10 cellular contexts compared by ENCODE assay signal in genomic region chr17:77164483-77165030, GRCh38. TPM values are rescaled to one million over a fixed set of nuclear protein-coding genes. Genes with fewer than 3 reads are reported as not detected.
DNase-seq lines count a peak whose midpoint lies in the region; ATAC-seq and TF ChIP-seq lines count a peak whose summit lies in the region.
"Had no signal": no experiment of that assay in that cellular context is flagged by ENCODE, and none has a peak within 500 bp of the region (broad histone marks: within the 10 kb centered on the region; RNA-seq: fewer than 3 reads in every experiment).

No MANE protein-coding gene starts in this region.

- peak overlapping the region; percentile 25; the same call in 1 of the 2 replicates for H3K27ac ChIP-seq in IMR-90 (ENCODE audit: insufficient read depth, low read length)

- no peak overlapping the region for H2BK20ac ChIP-seq in IMR-90 (ENCODE audit: low read depth, low read length)

- peaks cover 9% of the 10 kb centered on the region for H3K9me3 ChIP-seq in IMR-90 (ENCODE audit: control insufficient read depth, insufficient read depth, low read length)

- H3K18ac ChIP-seq in IMR-90 (ENCODE audit: low read depth, low read length), result peak overlapping the region; percentile 67

- DNase-seq in IMR-90, result peak; percentile 53
- peak; percentile 79 for DNase-seq in SHP77 treated with DMSO at 0.1 percent for 48 hours (lab: John Stamatoyannopoulos, UW)
- no peak for DNase-seq in glutamatergic neuron
- peak; percentile 76 for DNase-seq in retina
- no peak for DNase-seq in erythroblast (lab: John Stamatoyannopoulos, UW)
- DNase-seq: activated naive CD4-positive, alpha-beta T cell treated with anti-CD3 and anti-CD28 coated beads, Interleukin-2, amount 50 U/mL, for 16 hours; NCI-H1105 treated with DMSO at 0.1 percent for 48 hours had no signal

- H3K4ac ChIP-seq in IMR-90 (ENCODE audit: low read depth, low read length), result peak overlapping the region; percentile 55

- peaks cover 26% of the 10 kb centered on the region for H3K36me3 Mint-ChIP-seq in glutamatergic neuron (ENCODE audit: unreplicated experiment)

- no peak for TF ChIP-seq POLR2A in IMR-90 (IDR thresholded peaks at IDR 0.05; ENCODE audit: low read depth, low read length)
- TF ChIP-seq POLR2A in erythroblast (IDR thresholded peaks at IDR 0.05; ENCODE audit: low read length), result no peak

- H3K4me1 ChIP-seq in IMR-90 (ENCODE audit: control insufficient read depth, insufficient read depth, low read length), result peaks cover 17% of the 10 kb centered on the region

- dilution Hi-C loops in IMR-90 (cut with HindIII; ENCODE audit: low sequenced_read_pairs, unreplicated experiment), result no loop called here

- intact Hi-C loops in IMR-90 (cut with micrococcal nuclease), result no loop called here

- no peak overlapping the region for H3K23ac ChIP-seq in IMR-90 (ENCODE audit: low read depth, low read length)

- in situ Hi-C loops in IMR-90 (cut with MboI; ENCODE audit: low sequenced_read_pairs), result no loop called here

- peak; percentile 55 for ATAC-seq in IMR-90 (ENCODE audit: low read depth)
- ATAC-seq in HG03097 (IDR thresholded peaks at IDR 0.05; ENCODE audit: low FRiP score, unreplicated experiment), result no peak
- ATAC-seq in HG02870 (IDR thresholded peaks at IDR 0.05; ENCODE audit: unreplicated experiment), result no peak
- no peak for ATAC-seq in HG03045 (IDR thresholded peaks at IDR 0.05; ENCODE audit: unreplicated experiment)

- H3K27me3 Mint-ChIP-seq in glutamatergic neuron (ENCODE audit: unreplicated experiment), result no peaks in the 10 kb centered on the region

- peak overlapping the region; percentile 56; the same call in 1 of the 2 replicates for H3K4me2 ChIP-seq in IMR-90 (ENCODE audit: low read depth, low read length)

- no peak overlapping the region for H2BK15ac ChIP-seq in IMR-90 (ENCODE audit: low read depth, low read length)

- no peak overlapping the region for H4K8ac ChIP-seq in IMR-90 (ENCODE audit: low read depth in 2 of 2, low read length in 2 of 2)

- 0 out of 2 replicates have a peak overlapping the region, but pooled peaks have one; percentile 10 for H3K14ac ChIP-seq in IMR-90 (replicated peaks; ENCODE audit: low read depth, low read length)

- no peak overlapping the region for H3K9ac ChIP-seq in IMR-90 (ENCODE audit: low read depth, low read length)

- H2AK9ac ChIP-seq in IMR-90 (replicated peaks; ENCODE audit: low read depth, low read length, poor library complexity), result peak overlapping the region; percentile 44

- peaks cover 75% of the 10 kb centered on the region for H4K20me1 ChIP-seq in IMR-90 (ENCODE audit: insufficient read depth, low read length)

- TF ChIP-seq RAD21 in IMR-90 (IDR thresholded peaks at IDR 0.05; ENCODE audit: low read length), result no peak

- H3K56ac ChIP-seq in IMR-90 (ENCODE audit: extremely low read depth, insufficient read depth, low read length), result no peak overlapping the region

- peaks cover 3% of the 10 kb centered on the region for H3K36me3 ChIP-seq in IMR-90 (ENCODE audit: control insufficient read depth, insufficient read depth, low read length)

- no peak overlapping the region for H3K4me3 ChIP-seq in IMR-90 (ENCODE audit: insufficient read depth, low read depth, low read length)

- TF ChIP-seq CTCF in IMR-90 (conservative IDR thresholded peaks at IDR 0.05; ENCODE audit: low read depth, low read length) (no peak), glutamatergic neuron (IDR thresholded peaks at IDR 0.05; ENCODE audit: partially characterized antibody, unreplicated experiment) (no peak)

- no peak overlapping the region for H4K5ac ChIP-seq in IMR-90 (ENCODE audit: low read depth, low read length)

- no TSS peak for BruUV-seq in IMR-90 (replicated peaks; lab: Mats Ljungman, UMichigan)

- CTCF ChIA-PET in IMR-90 (lab: Yijun Ruan, JAX), result no interaction called here

- peaks cover 41% of the 10 kb centered on the region for H3K4me1 Mint-ChIP-seq in glutamatergic neuron (ENCODE audit: low read depth, unreplicated experiment)

- H3K9me3 Mint-ChIP-seq in glutamatergic neuron (ENCODE audit: unreplicated experiment), result peaks cover 10% of the 10 kb centered on the region

- H2BK5ac ChIP-seq in IMR-90 (ENCODE audit: low read depth, low read length, poor library complexity, severe bottlenecking), result peak overlapping the region; percentile 10

- peaks cover 39 to 91% of the 10 kb centered on the region in 2 experiments for H3K79me1 ChIP-seq in IMR-90 (ENCODE audit: low read depth in 1 of 2, low read length in 2 of 2)

- H3K27ac Mint-ChIP-seq in glutamatergic neuron (ENCODE audit: unreplicated experiment), result peak overlapping the region; percentile 80

- POLR2A ChIA-PET in IMR-90 (lab: Charles Lee; ENCODE audit: unreplicated experiment), result no interaction called here

- peak overlapping the region; percentile 41; the same call in 1 of the 2 replicates for H2AK5ac ChIP-seq in IMR-90 (ENCODE audit: low read depth, low read length)

- peak overlapping the region; percentile 4 for H3K4me3 Mint-ChIP-seq in glutamatergic neuron (ENCODE audit: unreplicated experiment)

- peak overlapping the region; percentile 7 for H2BK120ac ChIP-seq in IMR-90 (ENCODE audit: low read depth, low read length)

- no peak overlapping the region for H2AFZ ChIP-seq in IMR-90 (replicated peaks; ENCODE audit: low read length, poor library complexity)

- H3K9me1 ChIP-seq in IMR-90 (ENCODE audit: insufficient read depth, low read length), result peaks cover 10% of the 10 kb centered on the region

- no peak overlapping the region for H4K91ac ChIP-seq in IMR-90 (ENCODE audit: insufficient read depth, low read depth, low read length)

- H3K27me3 ChIP-seq in IMR-90 (ENCODE audit: control insufficient read depth, insufficient read depth, low read length), result no peaks in the 10 kb centered on the region

- WGBS in IMR-90 (ENCODE audit: extremely low coverage in 2 of 2, insufficient read length in 1 of 2), 2 experiments, result 100% methylated on average over 1 of the region's 6 CpGs; no CpG with 5 or more reads in 1 of the 2 experiments

TF ChIP-seq in IMR-90, 13 proteins besides CTCF, POLR2A, EP300 and RAD21:
- TF ChIP-seq SMC3 (IDR thresholded peaks at IDR 0.05; ENCODE audit: low read depth, low read length) (no peak), CEBPB (IDR thresholded peaks at IDR 0.05; ENCODE audit: low read depth, low read length) (no peak), FOS (IDR thresholded peaks at IDR 0.05; ENCODE audit: low read depth, low read length) (no peak), MAFK (IDR thresholded peaks at IDR 0.05; ENCODE audit: low read depth, low read length) (no peak), ELK1 (IDR thresholded peaks at IDR 0.05; ENCODE audit: borderline replicate concordance, low read depth, low read length) (no peak), MXI1 (IDR thresholded peaks at IDR 0.05; ENCODE audit: borderline replicate concordance, low read depth, low read length) (no peak)

RNA-seq across cellular contexts. Expression of gene SEC14L1, which starts 23.8 kb away (rescaled TPM):
- total RNA-seq in IMR-90 (2012; rRNA removed) (24.9 and 27.8 TPM in 2 replicates), glutamatergic neuron (ENCODE audit: unreplicated experiment) (104 TPM)
- polyA plus RNA-seq in IMR-90 (2012; rRNA removed), result 32.5 and 35.8 TPM in 2 replicates
- 19.2 and 30.0 TPM in 2 replicates for polyA plus RNA-seq in IMR-90 (2012; cell fraction: cytosol; rRNA removed)
- 40.3 and 52.3 TPM in 2 replicates for polyA plus RNA-seq in IMR-90 (2012; cell fraction: nucleus; rRNA removed; ENCODE audit: low replicate concordance)

Comparison
In these comparisons a context has a peak if more than half of its experiments do, and no peak if none do; other contexts are left out.
1. DNase-seq: peak in IMR-90 (single experiment), SHP77 treated with DMSO at 0.1 percent for 48 hours (single experiment) and retina (single experiment); none in glutamatergic neuron (single experiment) and erythroblast (0 of 2).